In the genomic region with DNA sequence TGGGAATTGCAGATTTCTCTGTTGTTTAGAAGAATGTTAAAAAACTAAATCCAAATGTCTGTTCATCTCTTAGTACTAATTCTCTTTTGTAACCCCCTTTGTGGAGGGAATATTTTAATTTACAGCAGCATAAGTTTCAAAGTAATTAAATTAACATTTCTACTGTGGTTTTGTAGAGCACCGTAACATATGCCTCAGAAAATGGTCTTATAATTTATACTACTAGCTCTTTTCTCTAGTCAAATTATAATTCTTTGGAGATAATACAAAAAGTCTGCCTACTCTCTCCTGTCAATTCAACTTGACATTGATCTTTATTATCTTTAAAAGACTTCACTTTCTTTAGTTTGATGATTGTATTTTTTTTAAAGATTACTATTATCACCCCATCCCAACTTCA, we compare ENCODE assay signal across 31 cellular contexts.
"Had no signal": no experiment of that assay in that cellular context is flagged by ENCODE, and none has a peak within 500 bp of the region (broad histone marks: within the 10 kb centered on the region; RNA-seq: fewer than 3 reads in every experiment).

No MANE protein-coding gene starts in this region.

- H3K4me1 ChIP-seq: adrenal gland, ascending aorta, body of pancreas, breast epithelium had no signal

- H3K27ac ChIP-seq: adrenal gland, ascending aorta, body of pancreas, brain microvascular endothelial cell, breast epithelium, cardiac muscle cell had no signal

- ATAC-seq: activated naive CD4-positive, alpha-beta T cell treated with anti-CD3 and anti-CD28 coated beads, Interleukin-2, amount 50 U/mL, for 72 hours; activated naive CD8-positive, alpha-beta T cell treated with anti-CD3 and anti-CD28 coated beads, Interleukin-2, amount 50 U/mL, for 24 hours; activated T-cell treated with anti-CD3 and anti-CD28 coated beads, Interleukin-2, amount 50 U/mL, for 4 hours; activated T-cell treated with anti-CD3 and anti-CD28 coated beads, Interleukin-2, amount 50 U/mL, for 72 hours; activated T-helper 17 cell treated with anti-CD3 and anti-CD28 coated beads, Interleukin-2, amount 50 U/mL, for 72 hours; body of pancreas had no signal

- H3K27me3 ChIP-seq: adrenal gland, ascending aorta, body of pancreas, brain microvascular endothelial cell, breast epithelium, cardiac muscle cell had no signal

- H3K36me3 ChIP-seq: adrenal gland, ascending aorta, brain microvascular endothelial cell, breast epithelium, cardiac muscle cell had no signal

- H3K4me3 ChIP-seq: adrenal gland, ascending aorta, body of pancreas, breast epithelium, cardiac muscle cell had no signal

- DNase-seq: activated effector memory CD4-positive, alpha-beta T cell treated with anti-CD3 and anti-CD28 coated beads, Interleukin-2, amount 50 U/mL, for 16 hours; activated effector memory CD4-positive, alpha-beta T cell treated with Interleukin-2 at 50 U/mL for 16 hours; activated gamma-delta T cell; activated gamma-delta T cell treated with Interleukin-2 at 50 U/mL for 16 hours; activated naive CD4-positive, alpha-beta T cell; activated naive CD4-positive, alpha-beta T cell treated with anti-CD3 and anti-CD28 coated beads for 36 hours; activated naive CD4-positive, alpha-beta T cell treated with anti-CD3 and anti-CD28 coated beads, Interleukin-2, amount 10 ng/mL, durations not matched to agents 7 days and 5 days; activated naive CD4-positive, alpha-beta T cell treated with anti-CD3 and anti-CD28 coated beads, Interleukin-2, amount 50 U/mL, for 16 hours; activated naive CD4-positive, alpha-beta T cell treated with Interleukin-2 at 50 U/mL for 16 hours; activated naive CD8-positive, alpha-beta T cell treated with anti-CD3 and anti-CD28 coated beads for 36 hours; activated naive CD8-positive, alpha-beta T cell treated with anti-CD3 and anti-CD28 coated beads, Interleukin-2, amount 10 ng/mL, durations not matched to agents 7 days and 5 days; activated naive CD8-positive, alpha-beta T cell treated with anti-CD3 and anti-CD28 coated beads, Interleukin-2, amount 50 U/mL, for 24 hours; activated T-cell treated with anti-CD3 and anti-CD28 coated beads, Interleukin-2, amount 50 U/mL, for 24 hours; activated T-cell treated with anti-CD3 and anti-CD28 coated beads, Interleukin-2, amount 50 U/mL, for 4 hours; activated T-cell treated with anti-CD3 and anti-CD28 coated beads, Interleukin-2, amount 50 U/mL, for 48 hours; activated T-cell treated with anti-CD3 and anti-CD28 coated beads, Interleukin-2, amount 50 U/mL, for 72 hours; adrenal gland; amniotic stem cell; amygdala; anterior cingulate cortex; aorta; body of pancreas; brain microvascular endothelial cell; caudate nucleus; central memory CD4-positive, alpha-beta T cell; cerebellar nuclear complex had no signal

- H3K9me3 ChIP-seq: adrenal gland, ascending aorta, body of pancreas, breast epithelium had no signal
